ENCODE assay signal across 13 cellular contexts in genomic region chr15:56240390-56240789, GRCh38. TPM values are rescaled to one million over a fixed set of nuclear protein-coding genes. Genes with fewer than 3 reads are reported as not detected.
DNase-seq lines count a peak whose midpoint lies in the region; ATAC-seq, FAIRE-seq and TF ChIP-seq lines count a peak whose summit lies in the region.
"Had no signal": no experiment of that assay in that cellular context is flagged by ENCODE, and none has a peak within 500 bp of the region (broad histone marks: within the 10 kb centered on the region; RNA-seq: fewer than 3 reads in every experiment).

No MANE protein-coding gene starts in this region.

- POLR2A ChIA-PET in AG04450 (lab: Yijun Ruan, JAX) = no interaction called here
- POLR2A ChIA-PET in activated CD8-positive, alpha-beta T cell treated with anti-CD3 and anti-CD28 coated beads, Interleukin-2, amount 10 ng/mL, durations not matched to agents 7 days and 5 days (lab: Charles Lee) = no interaction called here

- H3K27me3 ChIP-seq in AG04450 (ENCODE audit: control insufficient read depth, insufficient read depth, low read length) = no peaks in the 10 kb centered on the region
- H3K27me3 ChIP-seq: gastrocnemius medialis, vagina had no signal

- H3K9me3 ChIP-seq in AG04450 (ENCODE audit: control insufficient read depth, insufficient read depth, low read length) = no peaks in the 10 kb centered on the region
- H3K9me3 ChIP-seq: gastrocnemius medialis, vagina had no signal

- no peaks in the 10 kb centered on the region for H3K27me3 Mint-ChIP-seq in activated CD8-positive, alpha-beta T cell treated with anti-CD3 and anti-CD28 coated beads, Interleukin-2, amount 10 ng/mL, durations not matched to agents 7 days and 5 days (ENCODE audit: low read depth)

- DNase-seq in AG04450 (ENCODE audit: low read depth, low spot score) (no peak), GM19239 (ENCODE audit: insufficient read length, low spot score) (no peak), NCI-H2081 treated with DMSO at 0.1 percent for 48 hours (lab: John Stamatoyannopoulos, UW) (no peak), NCI-H82 (lab: John Stamatoyannopoulos, UW) (no peak), HUDEP-2 (lab: John Stamatoyannopoulos, UW; ENCODE audit: unreplicated experiment in 76 of 76) (no peak)
- no peak for DNase-seq in activated CD8-positive, alpha-beta T cell treated with anti-CD3 and anti-CD28 coated beads, Interleukin-2, amount 10 ng/mL, durations not matched to agents 7 days and 5 days
- DNase-seq: effector CD4-positive, alpha-beta T cell; gastrocnemius medialis; NCI-H2029; NCI-H774 had no signal

- no peak overlapping the region for H3K27ac Mint-ChIP-seq in activated CD8-positive, alpha-beta T cell treated with anti-CD3 and anti-CD28 coated beads, Interleukin-2, amount 10 ng/mL, durations not matched to agents 7 days and 5 days

- TF ChIP-seq CTCF in AG04450 (IDR thresholded peaks at IDR 0.05; ENCODE audit: low read depth, low read length) = no peak

- FAIRE-seq in GM19239 (lab: Jason Lieb, UNC) = peak; percentile 33
- FAIRE-seq in islet of Langerhans (lab: Jason Lieb, UNC) = peak; percentile 21

- peaks cover 27% of the 10 kb centered on the region for H3K4me1 Mint-ChIP-seq in activated CD8-positive, alpha-beta T cell treated with anti-CD3 and anti-CD28 coated beads, Interleukin-2, amount 10 ng/mL, durations not matched to agents 7 days and 5 days (ENCODE audit: low read depth)

- no peak overlapping the region for H3K27ac ChIP-seq in AG04450 (ENCODE audit: low read depth, low read length)
- H3K27ac ChIP-seq: vagina had no signal

- H3K9me3 Mint-ChIP-seq in activated CD8-positive, alpha-beta T cell treated with anti-CD3 and anti-CD28 coated beads, Interleukin-2, amount 10 ng/mL, durations not matched to agents 7 days and 5 days (ENCODE audit: insufficient read depth) = peaks cover 10% of the 10 kb centered on the region

- CTCF ChIA-PET in AG04450 (lab: Charles Lee) = interaction anchor here (0.6 to 0.7 kb wide), 2 partner anchors 594 to 994 kb away, joined by 4 to 5 read pairs; no protein-coding TSS in a partner anchor
- CTCF ChIA-PET in activated CD8-positive, alpha-beta T cell treated with anti-CD3 and anti-CD28 coated beads, Interleukin-2, amount 10 ng/mL, durations not matched to agents 7 days and 5 days (lab: Charles Lee) = no interaction called here

- peak overlapping the region; percentile 25 for H3K4me3 ChIP-seq in AG04450 (ENCODE audit: low read depth, low read length)
- H3K4me3 ChIP-seq: vagina had no signal

- H3K4me3 Mint-ChIP-seq in activated CD8-positive, alpha-beta T cell treated with anti-CD3 and anti-CD28 coated beads, Interleukin-2, amount 10 ng/mL, durations not matched to agents 7 days and 5 days = peak overlapping the region; percentile 7

- H3K36me3 Mint-ChIP-seq in activated CD8-positive, alpha-beta T cell treated with anti-CD3 and anti-CD28 coated beads, Interleukin-2, amount 10 ng/mL, durations not matched to agents 7 days and 5 days (ENCODE audit: low read depth) = peaks cover 34% of the 10 kb centered on the region

- no peak for ATAC-seq in activated CD8-positive, alpha-beta T cell treated with anti-CD3 and anti-CD28 coated beads, Interleukin-2, amount 10 ng/mL, durations not matched to agents 7 days and 5 days
- no peak for ATAC-seq in GM18502 (IDR thresholded peaks at IDR 0.05; ENCODE audit: poor library complexity, unreplicated experiment)
- ATAC-seq: gastrocnemius medialis had no signal

RNA-seq across cellular contexts. Expression of gene RFX7, which starts 3.3 kb away (rescaled TPM):
- 9.1 and 10.5 TPM in 2 replicates for polyA plus RNA-seq in AG04450 (2011; rRNA removed)
- 32.9 and 37.7 TPM in 2 replicates for polyA minus RNA-seq in AG04450 (2011; rRNA and poly(A)+ RNA removed)
- 10 to 100 TPM; 32.9 to 35.1 TPM for total RNA-seq in activated CD8-positive, alpha-beta T cell treated with anti-CD3 and anti-CD28 coated beads, Interleukin-2, amount 10 ng/mL, durations not matched to agents 7 days and 5 days
